Comparison of ENCODE assay signal across 1 cellular context in the genomic region with DNA sequence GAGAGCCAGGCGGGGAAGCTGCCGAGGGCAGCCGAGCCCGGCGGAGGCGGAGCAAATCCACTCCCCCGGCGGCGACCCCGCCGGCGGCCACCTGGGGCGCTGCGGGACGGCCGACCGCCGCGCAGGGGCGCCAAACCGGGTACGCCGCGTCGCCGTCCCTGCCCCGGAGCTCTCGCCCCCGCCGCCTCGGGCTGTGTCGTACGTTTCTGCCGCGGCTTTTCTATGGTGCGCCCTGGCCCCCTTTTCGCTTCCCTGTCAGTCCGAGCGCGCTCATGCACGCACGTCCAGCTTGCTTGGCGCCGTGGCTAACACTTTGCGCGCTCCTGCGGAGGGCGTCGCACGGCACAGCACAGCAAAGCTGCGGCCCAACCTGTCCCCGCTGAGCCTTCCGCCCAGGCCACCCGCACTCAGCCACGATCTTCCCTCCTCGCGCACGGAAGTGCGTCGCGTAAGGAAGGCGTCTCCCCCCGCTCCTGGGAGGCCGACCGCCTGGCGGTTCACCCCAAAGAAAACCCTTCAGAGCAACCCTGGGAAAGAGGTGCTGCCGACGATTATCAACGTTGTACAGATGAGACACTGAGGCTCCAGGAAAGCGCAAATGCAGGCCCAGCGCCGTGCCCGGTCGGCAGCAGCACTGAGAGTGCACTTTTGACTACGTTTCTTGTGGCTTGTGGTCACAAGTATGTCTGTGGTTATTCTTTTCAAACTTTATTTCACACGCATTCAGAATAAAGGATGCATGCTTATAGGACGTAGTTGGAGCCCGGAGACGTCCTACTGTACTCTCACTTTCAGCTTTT.
TF ChIP-seq lines count a peak whose summit lies in the region.

A gene (minus strand): TSS at position 48 of the 800 bp plus-strand sequence. CDS start 1,857 bp downstream, outside the sequence.

TF ChIP-seq in A549, 52 proteins besides CTCF, POLR2A, EP300 and RAD21 (continued from another document):
- TF ChIP-seq, protein P1, sequence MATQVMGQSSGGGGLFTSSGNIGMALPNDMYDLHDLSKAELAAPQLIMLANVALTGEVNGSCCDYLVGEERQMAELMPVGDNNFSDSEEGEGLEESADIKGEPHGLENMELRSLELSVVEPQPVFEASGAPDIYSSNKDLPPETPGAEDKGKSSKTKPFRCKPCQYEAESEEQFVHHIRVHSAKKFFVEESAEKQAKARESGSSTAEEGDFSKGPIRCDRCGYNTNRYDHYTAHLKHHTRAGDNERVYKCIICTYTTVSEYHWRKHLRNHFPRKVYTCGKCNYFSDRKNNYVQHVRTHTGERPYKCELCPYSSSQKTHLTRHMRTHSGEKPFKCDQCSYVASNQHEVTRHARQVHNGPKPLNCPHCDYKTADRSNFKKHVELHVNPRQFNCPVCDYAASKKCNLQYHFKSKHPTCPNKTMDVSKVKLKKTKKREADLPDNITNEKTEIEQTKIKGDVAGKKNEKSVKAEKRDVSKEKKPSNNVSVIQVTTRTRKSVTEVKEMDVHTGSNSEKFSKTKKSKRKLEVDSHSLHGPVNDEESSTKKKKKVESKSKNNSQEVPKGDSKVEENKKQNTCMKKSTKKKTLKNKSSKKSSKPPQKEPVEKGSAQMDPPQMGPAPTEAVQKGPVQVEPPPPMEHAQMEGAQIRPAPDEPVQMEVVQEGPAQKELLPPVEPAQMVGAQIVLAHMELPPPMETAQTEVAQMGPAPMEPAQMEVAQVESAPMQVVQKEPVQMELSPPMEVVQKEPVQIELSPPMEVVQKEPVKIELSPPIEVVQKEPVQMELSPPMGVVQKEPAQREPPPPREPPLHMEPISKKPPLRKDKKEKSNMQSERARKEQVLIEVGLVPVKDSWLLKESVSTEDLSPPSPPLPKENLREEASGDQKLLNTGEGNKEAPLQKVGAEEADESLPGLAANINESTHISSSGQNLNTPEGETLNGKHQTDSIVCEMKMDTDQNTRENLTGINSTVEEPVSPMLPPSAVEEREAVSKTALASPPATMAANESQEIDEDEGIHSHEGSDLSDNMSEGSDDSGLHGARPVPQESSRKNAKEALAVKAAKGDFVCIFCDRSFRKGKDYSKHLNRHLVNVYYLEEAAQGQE (IDR thresholded peaks at IDR 0.05), result no peak
- TF ChIP-seq EHMT2 (IDR thresholded peaks at IDR 0.05; ENCODE audit: low read depth) (no peak), ZC3H11A (IDR thresholded peaks at IDR 0.05) (no peak), JUN (IDR thresholded peaks at IDR 0.05) (peak; percentile 72 to 92; a peak in 4 of 5 replicates), POLR2AphosphoS2 (conservative IDR thresholded peaks at IDR 0.05; ENCODE audit: low read length) (no peak), GATA3 (IDR thresholded peaks at IDR 0.05; ENCODE audit: borderline replicate concordance) (no peak; the same call in 1 of the 2 replicates), RARB (CRISPR knock-in tag; IDR thresholded peaks at IDR 0.05) (no peak), CHD4 (IDR thresholded peaks at IDR 0.05; ENCODE audit: borderline replicate concordance) (0 out of 2 replicates have a peak, but pooled peaks have one; percentile 10), BHLHE40 (IDR thresholded peaks at IDR 0.05; ENCODE audit: low read depth, low read length) (no peak), FOSL2 (IDR thresholded peaks at IDR 0.05) (no peak), FOSL2 (CRISPR knock-in tag; IDR thresholded peaks at IDR 0.05) (no peak), TFCP2L1 (CRISPR knock-in tag; IDR thresholded peaks at IDR 0.05) (0 out of 2 replicates have a peak, but pooled peaks have one; percentile 51), ZFP36 (IDR thresholded peaks at IDR 0.05; ENCODE audit: borderline replicate concordance, partially characterized antibody) (no peak), EHF (CRISPR knock-in tag; IDR thresholded peaks at IDR 0.05) (no peak), HDAC2 (IDR thresholded peaks at IDR 0.05) (no peak; the same call in 1 of the 2 replicates), SREBF2 (IDR thresholded peaks at IDR 0.05) (no peak), HOXB13 (CRISPR knock-in tag; IDR thresholded peaks at IDR 0.05; ENCODE audit: low read depth) (peak; percentile 24; the same call in 1 of the 2 replicates), FOSB (CRISPR knock-in tag; IDR thresholded peaks at IDR 0.05) (no peak), NFE2L2 (conservative IDR thresholded peaks at IDR 0.05; ENCODE audit: low read length) (no peak), JUNB (IDR thresholded peaks at IDR 0.05) (no peak), PHF8 (IDR thresholded peaks at IDR 0.05; ENCODE audit: borderline replicate concordance, low read depth) (peak; percentile 23; the same call in 1 of the 2 replicates), RCOR1 (IDR thresholded peaks at IDR 0.05; ENCODE audit: low read depth, low read length) (no peak), CEBPB (IDR thresholded peaks at IDR 0.05) (no peak), FOXS1 (CRISPR knock-in tag; IDR thresholded peaks at IDR 0.05) (no peak), HEYL (CRISPR knock-in tag; IDR thresholded peaks at IDR 0.05) (no peak), NR3C1 (IDR thresholded peaks at IDR 0.05) (no peak), SMC3 (IDR thresholded peaks at IDR 0.05) (peak; percentile 83), RNF2 (IDR thresholded peaks at IDR 0.05; ENCODE audit: borderline replicate concordance, low read depth) (no peak), ZNF302 (CRISPR knock-in tag; IDR thresholded peaks at IDR 0.05) (no peak)
- TF ChIP-seq, protein P2, sequence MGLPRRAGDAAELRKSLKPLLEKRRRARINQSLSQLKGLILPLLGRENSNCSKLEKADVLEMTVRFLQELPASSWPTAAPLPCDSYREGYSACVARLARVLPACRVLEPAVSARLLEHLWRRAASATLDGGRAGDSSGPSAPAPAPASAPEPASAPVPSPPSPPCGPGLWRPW (IDR thresholded peaks at IDR 0.05), result no peak
- TF ChIP-seq, protein P3, sequence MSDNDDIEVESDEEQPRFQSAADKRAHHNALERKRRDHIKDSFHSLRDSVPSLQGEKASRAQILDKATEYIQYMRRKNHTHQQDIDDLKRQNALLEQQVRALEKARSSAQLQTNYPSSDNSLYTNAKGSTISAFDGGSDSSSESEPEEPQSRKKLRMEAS (IDR thresholded peaks at IDR 0.05), result peak; percentile 90
- TF ChIP-seq, protein P4, sequence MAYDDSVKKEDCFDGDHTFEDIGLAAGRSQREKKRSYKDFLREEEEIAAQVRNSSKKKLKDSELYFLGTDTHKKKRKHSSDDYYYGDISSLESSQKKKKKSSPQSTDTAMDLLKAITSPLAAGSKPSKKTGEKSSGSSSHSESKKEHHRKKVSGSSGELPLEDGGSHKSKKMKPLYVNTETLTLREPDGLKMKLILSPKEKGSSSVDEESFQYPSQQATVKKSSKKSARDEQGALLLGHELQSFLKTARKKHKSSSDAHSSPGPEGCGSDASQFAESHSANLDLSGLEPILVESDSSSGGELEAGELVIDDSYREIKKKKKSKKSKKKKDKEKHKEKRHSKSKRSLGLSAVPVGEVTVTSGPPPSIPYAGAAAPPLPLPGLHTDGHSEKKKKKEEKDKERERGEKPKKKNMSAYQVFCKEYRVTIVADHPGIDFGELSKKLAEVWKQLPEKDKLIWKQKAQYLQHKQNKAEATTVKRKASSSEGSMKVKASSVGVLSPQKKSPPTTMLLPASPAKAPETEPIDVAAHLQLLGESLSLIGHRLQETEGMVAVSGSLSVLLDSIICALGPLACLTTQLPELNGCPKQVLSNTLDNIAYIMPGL (CRISPR knock-in tag; IDR thresholded peaks at IDR 0.05; ENCODE audit: borderline replicate concordance), result peak; percentile 65; the same call in 1 of the 2 replicates
- TF ChIP-seq, protein P5, sequence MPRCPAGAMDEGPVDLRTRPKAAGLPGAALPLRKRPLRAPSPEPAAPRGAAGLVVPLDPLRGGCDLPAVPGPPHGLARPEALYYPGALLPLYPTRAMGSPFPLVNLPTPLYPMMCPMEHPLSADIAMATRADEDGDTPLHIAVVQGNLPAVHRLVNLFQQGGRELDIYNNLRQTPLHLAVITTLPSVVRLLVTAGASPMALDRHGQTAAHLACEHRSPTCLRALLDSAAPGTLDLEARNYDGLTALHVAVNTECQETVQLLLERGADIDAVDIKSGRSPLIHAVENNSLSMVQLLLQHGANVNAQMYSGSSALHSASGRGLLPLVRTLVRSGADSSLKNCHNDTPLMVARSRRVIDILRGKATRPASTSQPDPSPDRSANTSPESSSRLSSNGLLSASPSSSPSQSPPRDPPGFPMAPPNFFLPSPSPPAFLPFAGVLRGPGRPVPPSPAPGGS (IDR thresholded peaks at IDR 0.05), result peak; percentile 38; the same call in 1 of the 3 replicates
